In genomic region chr17:73256220-73256619, GRCh38 we compare ENCODE assay signal across 15 cellular contexts. TPM values are rescaled to one million over a fixed set of nuclear protein-coding genes. Genes with fewer than 3 reads are reported as not detected.
A peak's percentile ranks its signal among the peaks of the same experiment; 100 is the strongest.
DNase-seq lines count a peak whose midpoint lies in the region; ATAC-seq, FAIRE-seq and TF ChIP-seq lines count a peak whose summit lies in the region.
"Had no signal": no experiment of that assay in that cellular context is flagged by ENCODE, and none has a peak within 500 bp of the region (broad histone marks: within the 10 kb centered on the region; RNA-seq: fewer than 3 reads in every experiment).

No MANE protein-coding gene starts in this region.

- TF ChIP-seq EP300 in GM12878 (IDR thresholded peaks at IDR 0.05; ENCODE audit: borderline replicate concordance in 1 of 2, control insufficient read depth in 1 of 2, low read depth in 2 of 2, low read length in 2 of 2) = no peak

- no peak overlapping the region for H2BK5ac ChIP-seq in H9 (ENCODE audit: insufficient read length, low read length)

- H3K79me1 ChIP-seq in H9 (ENCODE audit: insufficient read depth, low read depth, low read length, poor library complexity, severe bottlenecking) = no peaks in the 10 kb centered on the region

- H3K9me3 Mint-ChIP-seq in H9 = no peaks in the 10 kb centered on the region
- no peaks in the 10 kb centered on the region for H3K9me3 Mint-ChIP-seq in neural progenitor cell
- H3K9me3 Mint-ChIP-seq: CD4-positive, CD25-positive, alpha-beta regulatory T cell; T-cell had no signal

- no peaks in the 10 kb centered on the region for H3K23me2 ChIP-seq in H9 (ENCODE audit: insufficient read length, low read depth, low read length, poor library complexity, severe bottlenecking)

- no peak for TF ChIP-seq POLR2A in GM12878 (IDR thresholded peaks at IDR 0.05; ENCODE audit: low read depth, low read length)

- ATAC-seq in GM12878 (peak; percentile 12; the same call in 1 of the 3 replicates), HG02678 (IDR thresholded peaks at IDR 0.05; ENCODE audit: unreplicated experiment) (no peak)

- RAD21 ChIA-PET in GM12878 (lab: Charles Lee; ENCODE audit: unreplicated experiment) = interaction anchor here (0.8 to 11.2 kb wide), 11 partner anchors 11 to 529 kb away, joined by 3 to 218 read pairs (median 4); partner anchors contain the start of gene COG1

- H3K27ac Mint-ChIP-seq in H9 (no peak overlapping the region), neural progenitor cell (peak overlapping the region; percentile 69)
- H3K27ac Mint-ChIP-seq: CD4-positive, CD25-positive, alpha-beta regulatory T cell; T-cell had no signal

- CTCF ChIA-PET in GM12878 (lab: Yijun Ruan, JAX) = interaction anchor here (0.7 to 12.7 kb wide), 22 partner anchors 9 to 697 kb away, joined by 3 to 365 read pairs (median 5); partner anchors contain the start of genes CDC42EP4 and COG1

- SMC1A ChIA-PET in GM12878 (lab: Charles Lee; ENCODE audit: uncharacterized antibody, unreplicated experiment) = interaction anchor here (0.7 to 16.1 kb wide), 16 partner anchors 10 to 697 kb away, joined by 3 to 261 read pairs (median 4); partner anchors contain the start of genes CDC42EP4 and COG1

- TF ChIP-seq CTCF in H9 (conservative IDR thresholded peaks at IDR 0.05) = no peak
- TF ChIP-seq CTCF in GM12878 (IDR thresholded peaks at IDR 0.05 in 2 of 3, conservative IDR thresholded peaks at IDR 0.05 in 1 of 3; ENCODE audit: control insufficient read depth in 2 of 3, extremely low read depth in 1 of 3, insufficient read depth in 1 of 3, low read depth in 3 of 3, low read length in 3 of 3) = no peak
- TF ChIP-seq CTCF in neural progenitor cell (IDR thresholded peaks at IDR 0.05) = no peak
- no peak for TF ChIP-seq CTCF in right atrium auricular region (IDR thresholded peaks at IDR 0.05)

- no peak overlapping the region for H2AK5ac ChIP-seq in H9 (ENCODE audit: insufficient read length, low read length)

- H4K20me1 ChIP-seq in H9 (ENCODE audit: control insufficient read depth, insufficient read depth, insufficient read length) = no peaks in the 10 kb centered on the region
- H4K20me1 ChIP-seq in GM12878 (ENCODE audit: control insufficient read depth, insufficient read depth) = no peaks in the 10 kb centered on the region
- peaks cover under 1% of the 10 kb centered on the region for H4K20me1 ChIP-seq in neural progenitor cell (ENCODE audit: low read depth)

- H3K4me3 Mint-ChIP-seq in H9 (peak overlapping the region in 1 of 2 experiments; percentile 7; a peak in 1 of 5 replicates), neural progenitor cell (no peak overlapping the region)
- H3K4me3 Mint-ChIP-seq: CD4-positive, CD25-positive, alpha-beta regulatory T cell; T-cell had no signal

- H3K4me1 ChIP-seq in H9 (ENCODE audit: insufficient read depth, low read length) = no peaks in the 10 kb centered on the region
- H3K4me1 ChIP-seq in GM12878 (ENCODE audit: control insufficient read depth, insufficient read depth, low read length) = no peaks in the 10 kb centered on the region
- H3K4me1 ChIP-seq in neural progenitor cell = peaks cover 9% of the 10 kb centered on the region
- H3K4me1 ChIP-seq in right atrium auricular region = peaks cover 0 to 5% of the 10 kb centered on the region in 2 donors

- H3K27ac ChIP-seq in H9 (ENCODE audit: insufficient read length, low read depth, low read length) (no peak overlapping the region), GM12878 (ENCODE audit: control insufficient read depth, insufficient read depth) (no peak overlapping the region), neural progenitor cell (no peak overlapping the region), right atrium auricular region (no peak overlapping the region)
- H3K27ac ChIP-seq: GM23248, SK-N-MC had no signal

- no peaks in the 10 kb centered on the region for H3K9me3 ChIP-seq in H9 (ENCODE audit: control insufficient read depth, low read depth, low read length)
- H3K9me3 ChIP-seq in GM12878 (replicated peaks; ENCODE audit: control insufficient read depth, insufficient read depth, low read length) = no peaks in the 10 kb centered on the region
- no peaks in the 10 kb centered on the region for H3K9me3 ChIP-seq in neural progenitor cell (ENCODE audit: low read depth)
- H3K9me3 ChIP-seq in right atrium auricular region = no peaks in the 10 kb centered on the region

- no peak overlapping the region for H2BK12ac ChIP-seq in H9 (ENCODE audit: insufficient read length, low read depth, low read length)

- in situ Hi-C loops in GM12878 (cut with MboI) = no loop called here

- H3K4me1 Mint-ChIP-seq in H9 (peaks cover 25 to 36% of the 10 kb centered on the region in 2 experiments), neural progenitor cell (peaks cover 21% of the 10 kb centered on the region)

- H3K27me3 ChIP-seq in H9 (ENCODE audit: insufficient read depth, low read length) = no peaks in the 10 kb centered on the region
- no peaks in the 10 kb centered on the region for H3K27me3 ChIP-seq in GM12878 (replicated peaks in 1 of 2; ENCODE audit: control insufficient read depth in 2 of 2, insufficient read depth in 2 of 2, low read length in 1 of 2)
- H3K27me3 ChIP-seq in neural progenitor cell = peaks cover 15% of the 10 kb centered on the region
- H3K27me3 ChIP-seq in right atrium auricular region = no peaks in the 10 kb centered on the region

- H3K23ac ChIP-seq in H9 (ENCODE audit: insufficient read length, low read depth, low read length) = no peak overlapping the region

- no peak for FAIRE-seq in GM12878 (lab: Jason Lieb, UNC)

- TF ChIP-seq RAD21 in GM12878 (IDR thresholded peaks at IDR 0.05; ENCODE audit: insufficient read depth, low read depth, low read length) = no peak

- H3K79me2 ChIP-seq in H9 (ENCODE audit: insufficient read depth, low read length) (no peaks in the 10 kb centered on the region), GM12878 (ENCODE audit: control insufficient read depth, insufficient read depth, low read length) (no peaks in the 10 kb centered on the region), neural progenitor cell (ENCODE audit: low read depth) (no peaks in the 10 kb centered on the region)

- H3K9ac ChIP-seq in H9 (ENCODE audit: extremely low read depth, insufficient read length, low read length) (no peak overlapping the region), GM12878 (ENCODE audit: control insufficient read depth, insufficient read depth, low read length) (no peak overlapping the region), neural progenitor cell (no peak overlapping the region)
- H3K9ac ChIP-seq: GM23248 had no signal

- H3K4me3 ChIP-seq in GM12878 (no peak overlapping the region), neural progenitor cell (no peak overlapping the region), right atrium auricular region (no peak overlapping the region)
- H3K4me3 ChIP-seq: GM23248, SK-N-MC had no signal

- intact Hi-C loops in GM12878 (cut with micrococcal nuclease; ENCODE audit: unreplicated experiment) = no loop called here

- peaks cover 17% of the 10 kb centered on the region for H3K27me3 Mint-ChIP-seq in H9 (ENCODE audit: low read depth)
- H3K27me3 Mint-ChIP-seq in neural progenitor cell (ENCODE audit: insufficient read depth, low read depth) = peaks cover 5% of the 10 kb centered on the region
- H3K27me3 Mint-ChIP-seq: CD4-positive, CD25-positive, alpha-beta regulatory T cell; T-cell had no signal

- H4K8ac ChIP-seq in H9 (replicated peaks; ENCODE audit: insufficient read length, low read depth, low read length) = no peak overlapping the region

- H4K91ac ChIP-seq in H9 (ENCODE audit: insufficient read length, low read depth, low read length) = no peak overlapping the region

- H2BK15ac ChIP-seq in H9 (ENCODE audit: low read depth, low read length) = no peak overlapping the region

- H3K36me3 ChIP-seq in GM12878 (ENCODE audit: control insufficient read depth in 2 of 2, insufficient read depth in 2 of 2, low read length in 1 of 2) = no peaks in the 10 kb centered on the region
- no peaks in the 10 kb centered on the region for H3K36me3 ChIP-seq in neural progenitor cell
- H3K36me3 ChIP-seq in right atrium auricular region = no peaks in the 10 kb centered on the region

- WGBS in H9 (ENCODE audit: extremely low coverage, insufficient read length, low lambda C conversion rate) = no CpG with 5 or more reads among the region's 3 CpGs
- 100% methylated on average over 3 of the region's 3 CpGs for WGBS in GM12878 (ENCODE audit: insufficient coverage, insufficient replicate concordance, low lambda C conversion rate, missing lambda C conversion rate)

- no peak overlapping the region for H3K56ac ChIP-seq in H9 (ENCODE audit: insufficient read length, low read depth, low read length)

- H2AFZ ChIP-seq in H9 (ENCODE audit: low read length) = no peak overlapping the region
- H2AFZ ChIP-seq in GM12878 (ENCODE audit: control insufficient read depth, low read depth, low read length) = no peak overlapping the region
- H2AFZ ChIP-seq in neural progenitor cell (replicated peaks) = no peak overlapping the region
- H2AFZ ChIP-seq: GM23248 had no signal

- H3K18ac ChIP-seq in H9 (ENCODE audit: insufficient read length, low read depth, low read length) = no peak overlapping the region

- no peak overlapping the region for H2BK20ac ChIP-seq in H9 (ENCODE audit: low read depth, low read length, poor library complexity, severe bottlenecking)

- no peak overlapping the region for H3K4ac ChIP-seq in H9 (ENCODE audit: low read depth, low read length)

- no peak overlapping the region for H3K14ac ChIP-seq in H9 (ENCODE audit: insufficient read depth, low read length)

- no peak overlapping the region for H2BK120ac ChIP-seq in H9 (ENCODE audit: low read depth, low read length, poor library complexity, severe bottlenecking)

- H4K5ac ChIP-seq in H9 (ENCODE audit: insufficient read length, low read depth, low read length) = no peak overlapping the region

- H3T11ph ChIP-seq in H9 (ENCODE audit: low read length) = no peak overlapping the region

- no TSS peak for BruUV-seq in GM12878 (replicated peaks; lab: Mats Ljungman, UMichigan)

- DNase-seq in H9 (peak; percentile 53), GM12878 (ENCODE audit: low read depth, low spot score) (no peak), neural progenitor cell (ENCODE audit: low spot score) (peak; percentile 20), NCI-H2029 treated with DMSO at 0.1 percent for 48 hours (lab: John Stamatoyannopoulos, UW) (no peak), NAMALWA (ENCODE audit: low spot score) (no peak), right atrium auricular region (ENCODE audit: low spot score) (no peak)
- DNase-seq: MV-4-11, NCI-H2081 treated with DMSO at 0.1 percent for 48 hours had no signal

- H3K36me3 Mint-ChIP-seq in H9 (ENCODE audit: insufficient read depth in 1 of 3, low read depth in 3 of 3) (no peaks in the 10 kb centered on the region), neural progenitor cell (no peaks in the 10 kb centered on the region)
- H3K36me3 Mint-ChIP-seq: CD4-positive, CD25-positive, alpha-beta regulatory T cell; T-cell had no signal

- POLR2A ChIA-PET in GM12878 (lab: Charles Lee) = no interaction called here

- H3K4me2 ChIP-seq in H9 (ENCODE audit: insufficient read depth, insufficient read length, low read length) (no peak overlapping the region), GM12878 (ENCODE audit: control insufficient read depth, insufficient read depth) (no peak overlapping the region), neural progenitor cell (no peak overlapping the region)

- H3F3A ChIP-seq in neural progenitor cell (ENCODE audit: low read depth) = peaks cover 14% of the 10 kb centered on the region

RNA-seq across cellular contexts. Expression of gene CPSF4L, which starts 5.5 kb away (rescaled TPM):
- total RNA-seq in H9 (2021) = not detected in 2 replicates
- total RNA-seq in GM12878 (2013; cell fraction: nucleolus; rRNA removed) = not detected in 2 replicates
- total RNA-seq in GM12878 (2014; rRNA removed) = not detected in 2 replicates
- total RNA-seq in GM12878 (2014; rRNA removed; fragmentation: Illumina TruSeq; extraction: Trizol) = not detected in 2 replicates
- not detected in 2 replicates for total RNA-seq in GM12878 (2021)
- polyA plus RNA-seq in GM12878 (2011; ENCODE audit: low read depth) = not detected
- not detected in 2 replicates for polyA plus RNA-seq in GM12878 (2011; rRNA removed)
- polyA plus RNA-seq in GM12878 (2011; cell fraction: cytosol; rRNA removed) = 0.15 TPM in 1 of 2 replicates, not detected in the other
- polyA plus RNA-seq in GM12878 (2011; cell fraction: nucleus; rRNA removed) = not detected in 2 replicates
- polyA plus RNA-seq in GM12878 (2012) = not detected in 2 replicates
- polyA plus RNA-seq in GM12878 (2014; fragmentation: Illumina TruSeq; extraction: Trizol) = not detected in 2 replicates
- polyA plus RNA-seq in GM12878 (2014; fragmentation: Nextera tagmentation; extraction: Ambion mirVana) = not detected
- not detected in 2 replicates for polyA plus RNA-seq in GM12878 (2014; rRNA removed)
- polyA plus RNA-seq in GM12878 (2016; fragmentation: Nextera tagmentation; extraction: Ambion mirVana) = not detected
- not detected in 2 replicates for polyA minus RNA-seq in GM12878 (2011; rRNA and poly(A)+ RNA removed)
- not detected in 2 replicates for polyA minus RNA-seq in GM12878 (2011; cell fraction: cytosol; rRNA and poly(A)+ RNA removed)
- not detected in 2 replicates for polyA minus RNA-seq in GM12878 (2011; cell fraction: nucleus; rRNA and poly(A)+ RNA removed)
- total RNA-seq in neural progenitor cell (ENCODE audit: low replicate concordance) = not detected in 2 replicates
- total RNA-seq in right atrium auricular region = not detected
- total RNA-seq: A673; CD4-positive, CD25-positive, alpha-beta regulatory T cell; GM23248; M059J; T-cell had no signal
- polyA plus RNA-seq: CD4-positive, CD25-positive, alpha-beta regulatory T cell; GM23248 had no signal

RNA-seq across cellular contexts. Expression of gene CDC42EP4, which starts 55.6 kb away (rescaled TPM):
- total RNA-seq in H9 (2021) = 27.1 and 28.2 TPM in 2 replicates
- 31.6 and 35.8 TPM in 2 replicates for total RNA-seq in GM12878 (2013; cell fraction: nucleolus; rRNA removed)
- total RNA-seq in GM12878 (2014; rRNA removed) = 2.7 and 3.1 TPM in 2 replicates
- total RNA-seq in GM12878 (2014; rRNA removed; fragmentation: Illumina TruSeq; extraction: Trizol) = 0.97 and 1.3 TPM in 2 replicates
- 3.0 and 3.5 TPM in 2 replicates for total RNA-seq in GM12878 (2021)
- polyA plus RNA-seq in GM12878 (2011; ENCODE audit: low read depth) = 0.71 TPM
- polyA plus RNA-seq in GM12878 (2011; rRNA removed) = 5.9 and 7.1 TPM in 2 replicates
- polyA plus RNA-seq in GM12878 (2011; cell fraction: cytosol; rRNA removed) = 8.1 and 10.0 TPM in 2 replicates
- polyA plus RNA-seq in GM12878 (2011; cell fraction: nucleus; rRNA removed) = 11.7 and 13.6 TPM in 2 replicates
- 1.1 and 2.5 TPM in 2 replicates for polyA plus RNA-seq in GM12878 (2012)
- 1.4 TPM in 2 replicates for polyA plus RNA-seq in GM12878 (2014; fragmentation: Illumina TruSeq; extraction: Trizol)
- under 1 TPM; 0.05 to 0.20 TPM for polyA plus RNA-seq in GM12878 (2014; fragmentation: Nextera tagmentation; extraction: Ambion mirVana)
- polyA plus RNA-seq in GM12878 (2014; rRNA removed) = 2.5 and 2.8 TPM in 2 replicates
- polyA plus RNA-seq in GM12878 (2016; fragmentation: Nextera tagmentation; extraction: Ambion mirVana) = 1 to 10 TPM; 3.7 to 3.8 TPM
- polyA minus RNA-seq in GM12878 (2011; rRNA and poly(A)+ RNA removed) = 9.4 and 26.8 TPM in 2 replicates
- polyA minus RNA-seq in GM12878 (2011; cell fraction: cytosol; rRNA and poly(A)+ RNA removed) = 6.2 and 7.5 TPM in 2 replicates
- polyA minus RNA-seq in GM12878 (2011; cell fraction: nucleus; rRNA and poly(A)+ RNA removed) = 13.8 and 28.0 TPM in 2 replicates
- 10.8 and 28.9 TPM in 2 replicates for total RNA-seq in neural progenitor cell (ENCODE audit: low replicate concordance)
- total RNA-seq in right atrium auricular region = 10 to 100 TPM; 35.4 to 56.0 TPM

Comparison
In these comparisons a context has a peak if more than half of its experiments do, and no peak if none do; other contexts are left out.
1. DNase-seq: peak in H9 (single experiment) and neural progenitor cell (single experiment); none in GM12878 (single experiment), NCI-H2029 treated with DMSO at 0.1 percent for 48 hours (single experiment), NAMALWA (single experiment) and right atrium auricular region (single experiment).